In genomic region chr14:74506408-74506807, GRCh38 we compare ENCODE assay signal across 26 cellular contexts. TPM values are rescaled to one million over a fixed set of nuclear protein-coding genes. Genes with fewer than 3 reads are reported as not detected.
DNase-seq lines count a peak whose midpoint lies in the region; ATAC-seq and TF ChIP-seq lines count a peak whose summit lies in the region.
"Had no signal": no experiment of that assay in that cellular context is flagged by ENCODE, and none has a peak within 500 bp of the region (broad histone marks: within the 10 kb centered on the region; RNA-seq: fewer than 3 reads in every experiment).

No MANE protein-coding gene starts in this region.

- TF ChIP-seq CTCF in CD14-positive monocyte (IDR thresholded peaks at IDR 0.05) (no peak), brain (conservative IDR thresholded peaks at IDR 0.05) (no peak)

- peak overlapping the region; percentile 19 for H2BK15ac ChIP-seq in neuronal stem cell (ENCODE audit: low read length)

- peaks cover 1 to 5% (median 4%) of the 10 kb centered on the region in 3 donors for H3K27me3 Mint-ChIP-seq in CD14-positive monocyte (ENCODE audit: low read depth in 3 of 3)
- H3K27me3 Mint-ChIP-seq in brain = peaks cover 13% of the 10 kb centered on the region

- H3K4me1 ChIP-seq in neuronal stem cell (ENCODE audit: control insufficient read depth in 2 of 2, insufficient read depth in 1 of 2, low read depth in 1 of 2, low read length in 2 of 2) = peaks cover 23 to 33% of the 10 kb centered on the region in 2 donors
- H3K4me1 ChIP-seq: adrenal gland, parathyroid adenoma, Peyer's patch, right lobe of liver had no signal

- no peak overlapping the region for H4K91ac ChIP-seq in neuronal stem cell (ENCODE audit: low read depth, low read length, poor library complexity)

- peak overlapping the region; percentile 36 for H3K9ac ChIP-seq in neuronal stem cell (ENCODE audit: low read depth, low read length, poor library complexity)
- H3K9ac ChIP-seq: parathyroid adenoma had no signal

- H3K4me2 ChIP-seq in neuronal stem cell (ENCODE audit: insufficient read depth, low read length, poor library complexity, severe bottlenecking) = no peak overlapping the region

- no peak overlapping the region for H3K27ac ChIP-seq in neuronal stem cell (replicated peaks; ENCODE audit: low read length)
- H3K27ac ChIP-seq: adrenal gland, brain microvascular endothelial cell, parathyroid adenoma, Peyer's patch, right lobe of liver, SJSA1, suprapubic skin had no signal

- H2BK120ac ChIP-seq in neuronal stem cell (ENCODE audit: low read depth, low read length) = no peak overlapping the region

- H3K27ac Mint-ChIP-seq in CD14-positive monocyte (no peak overlapping the region), brain (peak overlapping the region in 3 of 5 experiments; percentile 0 to 89 (median 82))
- H3K27ac Mint-ChIP-seq: activated CD8-positive, alpha-beta T cell treated with anti-CD3 and anti-CD28 coated beads, Interleukin-2, amount 10 ng/mL, durations not matched to agents 7 days and 5 days; CD4-positive, alpha-beta memory T cell; IgD-negative memory B cell; nephron; stimulated activated effector memory CD8-positive, alpha-beta T cell treated with anti-CD3 and anti-CD28 coated beads, Interleukin-12 subunit alpha, Interleukin-12 subunit beta, amount 100 ng/mL, for 72 hours had no signal

- no peak overlapping the region for H3K23ac ChIP-seq in neuronal stem cell (ENCODE audit: low read depth, low read length, poor library complexity)

- H2BK5ac ChIP-seq in neuronal stem cell (ENCODE audit: low read length) = peak overlapping the region; percentile 56

- H3K9me3 Mint-ChIP-seq in CD14-positive monocyte (peaks cover 0 to 2% (median 0%) of the 10 kb centered on the region in 7 donors), brain (no peaks in the 10 kb centered on the region)
- H3K9me3 Mint-ChIP-seq: IgD-negative memory B cell; nephron; stimulated activated effector memory CD8-positive, alpha-beta T cell treated with anti-CD3 and anti-CD28 coated beads, Interleukin-12 subunit alpha, Interleukin-12 subunit beta, amount 100 ng/mL, for 72 hours had no signal

- H3K4ac ChIP-seq in neuronal stem cell (ENCODE audit: low read length) = no peak overlapping the region

- H3K18ac ChIP-seq in neuronal stem cell (ENCODE audit: low read length) = peak overlapping the region; percentile 30

- no CpG with 5 or more reads among the region's 11 CpGs for WGBS in neuronal stem cell (ENCODE audit: extremely low coverage in 2 of 2, insufficient read length in 2 of 2, insufficient replicate concordance in 1 of 2), 2 donors

- no peaks in the 10 kb centered on the region for H3K9me3 ChIP-seq in neuronal stem cell (replicated peaks in 1 of 2; ENCODE audit: control insufficient read depth in 2 of 2, insufficient read depth in 1 of 2, low read depth in 1 of 2, low read length in 2 of 2)
- H3K9me3 ChIP-seq: adrenal gland, Peyer's patch, right lobe of liver, SJSA1, suprapubic skin had no signal

- peaks cover 10% of the 10 kb centered on the region for H3K4me1 Mint-ChIP-seq in CD14-positive monocyte
- H3K4me1 Mint-ChIP-seq in brain = peaks cover 54% of the 10 kb centered on the region

- DNase-seq in CD14-positive monocyte (ENCODE audit: low spot score) (peak; percentile 30), H7 (peak; percentile 28), neuronal stem cell (ENCODE audit: low spot score) (no peak), SW 1271 (lab: John Stamatoyannopoulos, UW) (no peak), A172 (ENCODE audit: low spot score) (no peak)
- DNase-seq: activated CD4-positive, alpha-beta T cell treated with anti-CD3 and anti-CD28 coated beads for 1 hour; activated CD8-positive, alpha-beta T cell treated with anti-CD3 and anti-CD28 coated beads, Interleukin-2, amount 10 ng/mL, durations not matched to agents 7 days and 5 days; brain microvascular endothelial cell; CD4-positive, alpha-beta memory T cell; effector CD4-positive, alpha-beta T cell; NCI-H1105; NCI-H187 treated with DMSO at 0.1 percent for 48 hours; NCI-H526 treated with DMSO at 0.1 percent for 48 hours; right lobe of liver; stimulated activated CD4-positive, alpha-beta T cell treated with anti-CD3 and anti-CD28 coated beads, Interleukin-12 subunit alpha, Interleukin-12 subunit beta, amount 100 ng/mL, for 4 hours; stimulated activated CD4-positive, alpha-beta T cell treated with anti-CD3 and anti-CD28 coated beads, Interleukin-4, amount 100 ng/mL, for 24 hours had no signal

- no peak overlapping the region for H2AFZ ChIP-seq in neuronal stem cell (ENCODE audit: low read length)
- H2AFZ ChIP-seq: parathyroid adenoma had no signal

- ATAC-seq in GM21423 (IDR thresholded peaks at IDR 0.05; ENCODE audit: unreplicated experiment) = no peak
- ATAC-seq: activated CD8-positive, alpha-beta T cell treated with anti-CD3 and anti-CD28 coated beads, Interleukin-2, amount 10 ng/mL, durations not matched to agents 7 days and 5 days; right lobe of liver; stimulated activated effector memory CD8-positive, alpha-beta T cell treated with anti-CD3 and anti-CD28 coated beads, Interleukin-12 subunit alpha, Interleukin-12 subunit beta, amount 100 ng/mL, for 72 hours had no signal

- intact Hi-C loops in CD14-positive monocyte (cut with micrococcal nuclease) = no loop called here

- H3K4me3 Mint-ChIP-seq in CD14-positive monocyte (no peak overlapping the region), brain (no peak overlapping the region)
- H3K4me3 Mint-ChIP-seq: activated CD8-positive, alpha-beta T cell treated with anti-CD3 and anti-CD28 coated beads, Interleukin-2, amount 10 ng/mL, durations not matched to agents 7 days and 5 days; CD4-positive, alpha-beta memory T cell; IgD-negative memory B cell; nephron; stimulated activated effector memory CD8-positive, alpha-beta T cell treated with anti-CD3 and anti-CD28 coated beads, Interleukin-12 subunit alpha, Interleukin-12 subunit beta, amount 100 ng/mL, for 72 hours had no signal

- no peak overlapping the region for H4K8ac ChIP-seq in neuronal stem cell (ENCODE audit: low read depth, low read length)

- H2AK5ac ChIP-seq in neuronal stem cell (ENCODE audit: low read depth, low read length) = peak overlapping the region; percentile 45

- H2BK12ac ChIP-seq in neuronal stem cell (ENCODE audit: low read length) = peak overlapping the region; percentile 85

- no peaks in the 10 kb centered on the region for H3K36me3 Mint-ChIP-seq in CD14-positive monocyte
- no peaks in the 10 kb centered on the region for H3K36me3 Mint-ChIP-seq in brain
- H3K36me3 Mint-ChIP-seq: CD4-positive, alpha-beta memory T cell; stimulated activated effector memory CD8-positive, alpha-beta T cell treated with anti-CD3 and anti-CD28 coated beads, Interleukin-12 subunit alpha, Interleukin-12 subunit beta, amount 100 ng/mL, for 72 hours had no signal

- no peak overlapping the region for H3K4me3 ChIP-seq in H7 (ENCODE audit: insufficient read depth, low read depth, low read length)
- H3K4me3 ChIP-seq in neuronal stem cell (ENCODE audit: low read length in 2 of 2) = no peak overlapping the region
- H3K4me3 ChIP-seq: adrenal gland, Peyer's patch, right lobe of liver, SJSA1, suprapubic skin had no signal

- H3K36me3 ChIP-seq in H7 (replicated peaks; ENCODE audit: control insufficient read depth, insufficient read depth, low read length) = no peaks in the 10 kb centered on the region
- H3K36me3 ChIP-seq in neuronal stem cell (replicated peaks in 1 of 2; ENCODE audit: control insufficient read depth in 2 of 2, insufficient read depth in 2 of 2, low read length in 2 of 2) = no peaks in the 10 kb centered on the region
- H3K36me3 ChIP-seq: adrenal gland, Peyer's patch, right lobe of liver, SJSA1 had no signal

- 0 out of 2 replicates have a peak, but pooled peaks cover 1% of the 10 kb centered on the region for H3K27me3 ChIP-seq in H7 (ENCODE audit: control insufficient read depth, insufficient read depth, low read length)
- no peaks in the 10 kb centered on the region for H3K27me3 ChIP-seq in neuronal stem cell (ENCODE audit: control insufficient read depth in 3 of 3, insufficient read depth in 3 of 3, low read depth in 1 of 3, low read length in 3 of 3)
- H3K27me3 ChIP-seq: adrenal gland, brain microvascular endothelial cell, Peyer's patch, right lobe of liver, SJSA1, suprapubic skin had no signal

- H3K14ac ChIP-seq in neuronal stem cell (ENCODE audit: low read length) = no peak overlapping the region

- H3K79me1 ChIP-seq in neuronal stem cell (ENCODE audit: low read depth, low read length) = no peaks in the 10 kb centered on the region

RNA-seq across cellular contexts. Expression of gene ISCA2, which starts 12.8 kb away (rescaled TPM):
- polyA plus RNA-seq in CD14-positive monocyte = 10 to 100 TPM; 55.9 to 61.7 TPM
- total RNA-seq in H7 (2014; rRNA removed; shearing (Covaris generic)) = 44.5 and 45.3 TPM in 2 replicates
- 25.3 TPM for polyA plus RNA-seq in brain (ENCODE audit: insufficient read depth, low read depth, low replicate concordance)
- polyA plus RNA-seq in neuronal stem cell (2013, experiment 1 of 2) = 60.9 TPM
- polyA plus RNA-seq in neuronal stem cell (2013, experiment 2 of 2) = 63.2 TPM
- total RNA-seq in A172 (2014; rRNA removed; shearing (Covaris generic)) = 13.3 and 18.1 TPM in 2 replicates

RNA-seq across cellular contexts. Expression of gene NPC2, which starts 13.3 kb away (rescaled TPM):
- polyA plus RNA-seq in CD14-positive monocyte (100 to 1,000 TPM; 675 to 772 TPM), brain (ENCODE audit: insufficient read depth, low read depth, low replicate concordance) (149 TPM)
- 144 and 156 TPM in 2 replicates for total RNA-seq in H7 (2014; rRNA removed; shearing (Covaris generic))
- 596 TPM for polyA plus RNA-seq in neuronal stem cell (2013, experiment 1 of 2)
- polyA plus RNA-seq in neuronal stem cell (2013, experiment 2 of 2) = 610 TPM
- total RNA-seq in A172 (2014; rRNA removed; shearing (Covaris generic)) = 314 and 399 TPM in 2 replicates

Comparison
In these comparisons a context has a peak if more than half of its experiments do, and no peak if none do; other contexts are left out.
1. DNase-seq: peak in CD14-positive monocyte (single experiment) and H7 (single experiment); none in neuronal stem cell (single experiment), SW 1271 (0 of 2) and A172 (single experiment).
2. H3K27ac Mint-ChIP-seq: peak in brain (3 of 5); none in CD14-positive monocyte (0 of 7).